ENCODE assay signal across 32 cellular contexts in genomic region chr1:17865912-17866311, GRCh38.
DNase-seq lines count a peak whose midpoint lies in the region; FAIRE-seq and TF ChIP-seq lines count a peak whose summit lies in the region.
"Had no signal": no experiment of that assay in that cellular context is flagged by ENCODE, and none has a peak within 500 bp of the region (broad histone marks: within the 10 kb centered on the region; RNA-seq: fewer than 3 reads in every experiment).

No MANE protein-coding gene starts in this region.

- H3K4me3 Mint-ChIP-seq in H9, result no peak overlapping the region
- H3K4me3 Mint-ChIP-seq: activated CD4-positive, alpha-beta T cell treated with anti-CD3 and anti-CD28 coated beads, Interleukin-2, amount 10 ng/mL, durations not matched to agents 7 days and 5 days; CD4-positive, alpha-beta memory T cell; nephron progenitor cell; stimulated activated effector memory CD8-positive, alpha-beta T cell treated with anti-CD3 and anti-CD28 coated beads, Interleukin-12 subunit alpha, Interleukin-12 subunit beta, amount 100 ng/mL, for 72 hours; T-helper 2 cell treated with Interferon-gamma antibody and Interleukin-4, amounts not matched to agents 5 μg/mL and 100 μg/mL, for 36 hours had no signal

- no peak overlapping the region for H3K23ac ChIP-seq in H9 (ENCODE audit: insufficient read length, low read depth, low read length)

- H3K36me3 Mint-ChIP-seq in H9 (ENCODE audit: insufficient read depth in 1 of 3, low read depth in 3 of 3), result peaks cover 0 to 13% (median 2%) of the 10 kb centered on the region in 3 experiments; a peak in 5 of 7 replicates
- H3K36me3 Mint-ChIP-seq: CD4-positive, alpha-beta memory T cell; stimulated activated effector memory CD8-positive, alpha-beta T cell treated with anti-CD3 and anti-CD28 coated beads, Interleukin-12 subunit alpha, Interleukin-12 subunit beta, amount 100 ng/mL, for 72 hours had no signal

- no peak overlapping the region for H2BK5ac ChIP-seq in H9 (ENCODE audit: insufficient read length, low read length)

- H3K9me3 ChIP-seq in H9 (ENCODE audit: control insufficient read depth, low read depth, low read length) (no peaks in the 10 kb centered on the region), SK-N-SH (no peaks in the 10 kb centered on the region), skeletal muscle satellite cell (replicated peaks; ENCODE audit: low read length) (no peaks in the 10 kb centered on the region)
- H3K9me3 ChIP-seq: adrenal gland, heart right ventricle, right atrium auricular region, uterus had no signal

- no CpG with 5 or more reads among the region's 6 CpGs for WGBS in H9 (ENCODE audit: extremely low coverage, insufficient read length, low lambda C conversion rate)
- 45% methylated on average over 4 of the region's 6 CpGs for WGBS in SK-N-SH (ENCODE audit: low lambda C conversion rate)

- no peak overlapping the region for H2AFZ ChIP-seq in H9 (ENCODE audit: low read length)
- H2AFZ ChIP-seq in SK-N-SH (ENCODE audit: low read depth), result peak overlapping the region; percentile 89
- H2AFZ ChIP-seq: parathyroid adenoma had no signal

- H3K4me3 ChIP-seq in SK-N-SH (ENCODE audit: low read depth in 2 of 2, low read length in 1 of 2) (peak overlapping the region in 1 of 2 experiments; percentile 21; a peak in 1 of 4 replicates), fibroblast of mammary gland (ENCODE audit: control insufficient read depth, low read depth, low read length) (no peak overlapping the region), skeletal muscle satellite cell (ENCODE audit: low read length) (no peak overlapping the region), dorsolateral prefrontal cortex (no peak overlapping the region)
- H3K4me3 ChIP-seq: adrenal gland, heart right ventricle, K562, lung, MG63, right atrium auricular region, uterus had no signal

- H3K9me2 ChIP-seq in SK-N-SH, result no peaks in the 10 kb centered on the region

- H3F3A ChIP-seq in SK-N-SH (replicated peaks; ENCODE audit: insufficient read depth), result peaks cover 19% of the 10 kb centered on the region

- H3K27ac Mint-ChIP-seq in H9, result peak overlapping the region in 2 of 3 experiments; percentile 62 to 81; a peak in 3 of 7 replicates
- H3K27ac Mint-ChIP-seq: activated CD4-positive, alpha-beta T cell treated with anti-CD3 and anti-CD28 coated beads, Interleukin-2, amount 10 ng/mL, durations not matched to agents 7 days and 5 days; nephron progenitor cell; stimulated activated effector memory CD8-positive, alpha-beta T cell treated with anti-CD3 and anti-CD28 coated beads, Interleukin-12 subunit alpha, Interleukin-12 subunit beta, amount 100 ng/mL, for 72 hours; T-helper 2 cell treated with Interferon-gamma antibody and Interleukin-4, amounts not matched to agents 5 μg/mL and 100 μg/mL, for 36 hours had no signal

- H3K14ac ChIP-seq in H9 (ENCODE audit: insufficient read depth, low read length), result no peak overlapping the region

- H3K4me1 Mint-ChIP-seq in H9, result peaks cover 17 to 28% of the 10 kb centered on the region in 2 experiments
- H3K4me1 Mint-ChIP-seq: activated CD4-positive, alpha-beta T cell treated with anti-CD3 and anti-CD28 coated beads, Interleukin-2, amount 10 ng/mL, durations not matched to agents 7 days and 5 days; CD4-positive, alpha-beta memory T cell; nephron progenitor cell; stimulated activated effector memory CD8-positive, alpha-beta T cell treated with anti-CD3 and anti-CD28 coated beads, Interleukin-12 subunit alpha, Interleukin-12 subunit beta, amount 100 ng/mL, for 72 hours had no signal

- no peak overlapping the region for H3T11ph ChIP-seq in H9 (ENCODE audit: low read length)

- H3K4me2 ChIP-seq in H9 (ENCODE audit: insufficient read depth, insufficient read length, low read length), result no peak overlapping the region
- H3K4me2 ChIP-seq in SK-N-SH, result peak overlapping the region; percentile 72
- H3K4me2 ChIP-seq in skeletal muscle satellite cell (ENCODE audit: low read length), result peak overlapping the region; percentile 74

- no peak for DNase-seq in H9
- no peak for DNase-seq in SK-N-SH
- DNase-seq in fibroblast of mammary gland (ENCODE audit: low read depth), result peak; percentile 43
- DNase-seq in NCI-H1105 treated with DMSO at 0.1 percent for 48 hours (lab: John Stamatoyannopoulos, UW), result no peak
- no peak for DNase-seq in urothelium cell line (ENCODE audit: low spot score)
- no peak for DNase-seq in dorsolateral prefrontal cortex
- no peak for DNase-seq in stimulated activated CD4-positive, alpha-beta T cell treated with anti-CD3 and anti-CD28 coated beads, Interleukin-4, amount 100 ng/mL, for 4 hours
- DNase-seq: activated CD4-positive, alpha-beta T cell treated with anti-CD3 and anti-CD28 coated beads, Interleukin-2, amount 10 ng/mL, durations not matched to agents 7 days and 5 days; activated naive CD4-positive, alpha-beta T cell; activated T-cell treated with anti-CD3 and anti-CD28 coated beads, Interleukin-2, amount 50 U/mL, for 48 hours; CD4-positive, alpha-beta memory T cell; effector CD4-positive, alpha-beta T cell; heart right ventricle; NCI-H1417 treated with DMSO at 0.1 percent for 48 hours; NCI-H345; NCI-H774; nephron progenitor cell; RPMI8226; stimulated activated CD4-positive, alpha-beta T cell treated with anti-CD3 and anti-CD28 coated beads, Interleukin-2, amount 100 ng/mL, for 48 hours; substantia nigra; uterus had no signal

- H3K9ac ChIP-seq in H9 (ENCODE audit: extremely low read depth, insufficient read length, low read length) (no peak overlapping the region), SK-N-SH (peak overlapping the region; percentile 60; the same call in 1 of the 2 replicates), skeletal muscle satellite cell (ENCODE audit: low read depth, low read length) (peak overlapping the region; percentile 50)
- H3K9ac ChIP-seq: parathyroid adenoma had no signal

- TF ChIP-seq EP300 in SK-N-SH (IDR thresholded peaks at IDR 0.05; ENCODE audit: borderline replicate concordance in 1 of 2, low read depth in 1 of 2, low read length in 1 of 2), result no peak

- no peaks in the 10 kb centered on the region for H3K79me1 ChIP-seq in H9 (ENCODE audit: insufficient read depth, low read depth, low read length, poor library complexity, severe bottlenecking)

- no peak overlapping the region for H4K8ac ChIP-seq in H9 (replicated peaks; ENCODE audit: insufficient read length, low read depth, low read length)

- no peak overlapping the region for H2BK15ac ChIP-seq in H9 (ENCODE audit: low read depth, low read length)

- H3K27me3 ChIP-seq in H9 (ENCODE audit: insufficient read depth, low read length) (no peaks in the 10 kb centered on the region), SK-N-SH (ENCODE audit: insufficient read depth) (no peaks in the 10 kb centered on the region), skeletal muscle satellite cell (ENCODE audit: control insufficient read depth, insufficient read depth, low read length) (no peaks in the 10 kb centered on the region), dorsolateral prefrontal cortex (peaks cover 0 to 6% (median 0%) of the 10 kb centered on the region in 45 donors)
- H3K27me3 ChIP-seq: adrenal gland, heart right ventricle, MG63, right atrium auricular region, uterus had no signal

- H3K9me3 Mint-ChIP-seq in H9, result peaks cover 6% of the 10 kb centered on the region in 2 experiments
- H3K9me3 Mint-ChIP-seq: T-helper 2 cell treated with Interferon-gamma antibody and Interleukin-4, amounts not matched to agents 5 μg/mL and 100 μg/mL, for 36 hours had no signal

- H3K79me2 ChIP-seq in H9 (ENCODE audit: insufficient read depth, low read length) (no peaks in the 10 kb centered on the region), SK-N-SH (ENCODE audit: insufficient read depth) (no peaks in the 10 kb centered on the region)
- H3K79me2 ChIP-seq: parathyroid adenoma had no signal

- H3K27me3 Mint-ChIP-seq in H9 (ENCODE audit: low read depth), result peaks cover 11% of the 10 kb centered on the region
- H3K27me3 Mint-ChIP-seq: activated CD4-positive, alpha-beta T cell treated with anti-CD3 and anti-CD28 coated beads, Interleukin-2, amount 10 ng/mL, durations not matched to agents 7 days and 5 days had no signal

- no peak for TF ChIP-seq RAD21 in SK-N-SH (IDR thresholded peaks at IDR 0.05; ENCODE audit: low read length)

- H3K23me2 ChIP-seq in H9 (ENCODE audit: insufficient read length, low read depth, low read length, poor library complexity, severe bottlenecking), result no peaks in the 10 kb centered on the region

- H3K18ac ChIP-seq in H9 (ENCODE audit: insufficient read length, low read depth, low read length), result no peak overlapping the region

- peaks cover 2% of the 10 kb centered on the region; the same call in 1 of the 2 replicates for H3K4me1 ChIP-seq in H9 (ENCODE audit: insufficient read depth, low read length)
- peaks cover 7 to 16% of the 10 kb centered on the region in 2 experiments; a peak in 3 of 4 replicates for H3K4me1 ChIP-seq in SK-N-SH (ENCODE audit: control insufficient read depth in 1 of 2, insufficient read depth in 2 of 2, low read depth in 1 of 2, low read length in 1 of 2)
- peaks cover 16% of the 10 kb centered on the region for H3K4me1 ChIP-seq in skeletal muscle satellite cell (ENCODE audit: control insufficient read depth, insufficient read depth, low read length)
- H3K4me1 ChIP-seq: heart right ventricle, parathyroid adenoma, right atrium auricular region, uterus had no signal

- H4K5ac ChIP-seq in H9 (ENCODE audit: insufficient read length, low read depth, low read length), result no peak overlapping the region

- H3K27ac ChIP-seq in H9 (ENCODE audit: insufficient read length, low read depth, low read length) (no peak overlapping the region), SK-N-SH (ENCODE audit: low read depth in 2 of 2, low read length in 1 of 2) (peak overlapping the region in 1 of 2 experiments; percentile 79; a peak in 2 of 4 replicates), dorsolateral prefrontal cortex (no peak overlapping the region)
- H3K27ac ChIP-seq: parathyroid adenoma, right atrium auricular region, uterus, VCaP had no signal

- intact Hi-C loops in dorsolateral prefrontal cortex (cut with DNase I), result no loop called here

- no peak overlapping the region for H2BK12ac ChIP-seq in H9 (ENCODE audit: insufficient read length, low read depth, low read length)

- CTCF ChIA-PET in SK-N-SH (lab: Yijun Ruan, JAX), result no interaction called here

- no peak overlapping the region for H3K4ac ChIP-seq in H9 (ENCODE audit: low read depth, low read length)

- H4K20me1 ChIP-seq in H9 (ENCODE audit: control insufficient read depth, insufficient read depth, insufficient read length), result no peaks in the 10 kb centered on the region
- no peaks in the 10 kb centered on the region for H4K20me1 ChIP-seq in SK-N-SH (ENCODE audit: insufficient read depth)

- no peak for TF ChIP-seq CTCF in H9 (conservative IDR thresholded peaks at IDR 0.05)
- TF ChIP-seq CTCF in SK-N-SH (IDR thresholded peaks at IDR 0.05), result no peak
- TF ChIP-seq CTCF in fibroblast of mammary gland (conservative IDR thresholded peaks at IDR 0.05; ENCODE audit: control insufficient read depth, insufficient read depth, low read depth, low read length), result no peak
- TF ChIP-seq CTCF in dorsolateral prefrontal cortex (IDR thresholded peaks at IDR 0.05 in 54 of 56, conservative IDR thresholded peaks at IDR 0.05 in 2 of 56; ENCODE audit: low read depth in 1 of 56, partially characterized antibody in 56 of 56), result no peak

- H4K91ac ChIP-seq in H9 (ENCODE audit: insufficient read length, low read depth, low read length), result no peak overlapping the region

- no peak overlapping the region for H3K56ac ChIP-seq in H9 (ENCODE audit: insufficient read length, low read depth, low read length)

- H3K36me3 ChIP-seq in SK-N-SH (replicated peaks in 1 of 2; ENCODE audit: control insufficient read depth in 1 of 2, insufficient read depth in 2 of 2, low read length in 1 of 2) (no peaks in the 10 kb centered on the region), skeletal muscle satellite cell (ENCODE audit: insufficient read depth, low read length) (no peaks in the 10 kb centered on the region)
- H3K36me3 ChIP-seq: adrenal gland, heart right ventricle, MG63, right atrium auricular region, uterus had no signal

- H2BK120ac ChIP-seq in H9 (ENCODE audit: low read depth, low read length, poor library complexity, severe bottlenecking), result no peak overlapping the region

- H2AK5ac ChIP-seq in H9 (ENCODE audit: insufficient read length, low read length), result no peak overlapping the region

- POLR2A ChIA-PET in SK-N-SH (lab: Yijun Ruan, JAX), result no interaction called here

- FAIRE-seq in urothelium cell line (lab: Jason Lieb, UNC), result no peak
- FAIRE-seq: GM12891, K562 had no signal

- H2BK20ac ChIP-seq in H9 (ENCODE audit: low read depth, low read length, poor library complexity, severe bottlenecking), result no peak overlapping the region
